In the genomic region with DNA sequence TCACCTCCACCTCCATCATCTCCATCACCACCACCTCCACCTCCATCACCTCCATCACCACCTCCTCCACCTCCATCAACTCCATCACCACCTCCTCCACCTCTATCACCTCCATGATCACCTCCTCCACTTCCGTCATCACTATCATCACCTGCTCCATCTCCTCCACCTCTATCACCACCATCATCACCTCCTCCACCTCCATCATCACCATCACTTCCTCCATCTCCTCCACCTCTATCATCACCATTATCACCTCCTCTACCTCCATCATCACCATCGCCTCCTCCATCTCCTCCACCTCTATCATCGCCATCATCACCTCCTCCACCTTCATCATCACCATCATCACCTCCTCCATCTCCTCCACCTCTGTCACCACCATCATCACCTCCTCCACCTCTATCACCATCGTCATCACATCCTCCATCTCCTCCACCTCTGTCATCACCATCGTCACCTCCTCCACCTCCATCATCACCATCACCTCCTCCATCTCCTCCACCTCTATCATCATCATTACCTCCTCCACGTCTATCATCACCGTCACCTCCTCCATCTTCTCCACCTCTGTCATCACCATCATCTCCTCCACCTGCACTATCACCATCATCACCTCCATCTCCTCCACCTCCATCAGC, we compare ENCODE assay signal across 16 cellular contexts. TPM values are rescaled to one million over a fixed set of nuclear protein-coding genes. Genes with fewer than 3 reads are reported as not detected.
"Had no signal": no experiment of that assay in that cellular context is flagged by ENCODE, and none has a peak within 500 bp of the region (broad histone marks: within the 10 kb centered on the region; RNA-seq: fewer than 3 reads in every experiment).

No MANE protein-coding gene starts in this region.

- ATAC-seq: gastroesophageal sphincter; left lung; naive thymus-derived CD8-positive, alpha-beta T cell; stimulated activated naive CD8-positive, alpha-beta T cell treated with anti-CD3 and anti-CD28 coated beads, Interleukin-15, Interleukin-2, amounts not matched to agents 100 U/mL and 50 U/mL, for 24 hours; upper lobe of right lung had no signal

- H3K4me1 Mint-ChIP-seq: activated B cell treated with CpG ODN at 0.5 μM for 24 hours had no signal

- H3K27me3 Mint-ChIP-seq: activated B cell treated with CpG ODN at 0.5 μM for 24 hours; activated CD4-positive, alpha-beta T cell treated with anti-CD3 and anti-CD28 coated beads, Interleukin-2, amount 10 ng/mL, durations not matched to agents 7 days and 5 days; naive thymus-derived CD8-positive, alpha-beta T cell had no signal

- H3K27ac Mint-ChIP-seq: activated B cell treated with CpG ODN at 0.5 μM for 24 hours; activated CD4-positive, alpha-beta T cell treated with anti-CD3 and anti-CD28 coated beads, Interleukin-2, amount 10 ng/mL, durations not matched to agents 7 days and 5 days; activated naive CD4-positive, alpha-beta T cell treated with anti-CD3 and anti-CD28 coated beads for 36 hours had no signal

- H3K4me3 ChIP-seq: cardiac muscle cell, gastroesophageal sphincter, left lung, right atrium auricular region, skin epidermis, upper lobe of right lung had no signal

- FAIRE-seq: kidney had no signal

- H3K27me3 ChIP-seq: cardiac muscle cell, right atrium auricular region, upper lobe of right lung had no signal

- DNase-seq: activated B cell treated with CpG ODN at 0.5 μM for 24 hours; activated CD4-positive, alpha-beta T cell treated with anti-CD3 and anti-CD28 coated beads, Interleukin-2, amount 10 ng/mL, durations not matched to agents 7 days and 5 days; activated naive CD4-positive, alpha-beta T cell treated with anti-CD3 and anti-CD28 coated beads for 36 hours; kidney; left lung; mammary epithelial cell; naive thymus-derived CD8-positive, alpha-beta T cell; occipital lobe; stimulated activated CD4-positive, alpha-beta T cell treated with anti-CD3 and anti-CD28 coated beads, Interleukin-15, amount 100 ng/mL, for 24 hours; stimulated activated CD4-positive, alpha-beta T cell treated with anti-CD3 and anti-CD28 coated beads, Interleukin-4, amount 100 ng/mL, for 1 hour; stimulated activated naive CD8-positive, alpha-beta T cell treated with anti-CD3 and anti-CD28 coated beads, Interleukin-15, Interleukin-2, amounts not matched to agents 100 U/mL and 50 U/mL, for 24 hours; upper lobe of right lung had no signal

- H3K4me1 ChIP-seq: gastroesophageal sphincter, left lung, right atrium auricular region, upper lobe of right lung had no signal

- H3K9me3 ChIP-seq: gastroesophageal sphincter, left lung, right atrium auricular region, upper lobe of right lung had no signal

- H3K27ac ChIP-seq: cardiac muscle cell, gastroesophageal sphincter, left lung, right atrium auricular region, skin epidermis, upper lobe of right lung had no signal

- H3K4me3 Mint-ChIP-seq: activated B cell treated with CpG ODN at 0.5 μM for 24 hours; activated CD4-positive, alpha-beta T cell treated with anti-CD3 and anti-CD28 coated beads, Interleukin-2, amount 10 ng/mL, durations not matched to agents 7 days and 5 days; activated naive CD4-positive, alpha-beta T cell treated with anti-CD3 and anti-CD28 coated beads for 36 hours had no signal

- H3K36me3 ChIP-seq: cardiac muscle cell, gastroesophageal sphincter, left lung, right atrium auricular region, upper lobe of right lung had no signal

- H3K9me3 Mint-ChIP-seq: activated B cell treated with CpG ODN at 0.5 μM for 24 hours; activated naive CD4-positive, alpha-beta T cell treated with anti-CD3 and anti-CD28 coated beads for 36 hours had no signal

RNA-seq across cellular contexts. Expression of a gene that starts 27.0 kb away (rescaled TPM):
- total RNA-seq: cardiac muscle cell, mammary epithelial cell, occipital lobe had no signal
- polyA plus RNA-seq: cardiac muscle cell, mammary epithelial cell had no signal

RNA-seq across cellular contexts. Expression of a gene that starts 59.0 kb away (rescaled TPM):
- total RNA-seq: cardiac muscle cell had no signal
